ENCODE assay signal across 15 cellular contexts in genomic region chr4:182273191-182273935, GRCh38. TPM values are rescaled to one million over a fixed set of nuclear protein-coding genes. Genes with fewer than 3 reads are reported as not detected.
DNase-seq lines count a peak whose midpoint lies in the region; ATAC-seq and TF ChIP-seq lines count a peak whose summit lies in the region.
"Had no signal": no experiment of that assay in that cellular context is flagged by ENCODE, and none has a peak within 500 bp of the region (broad histone marks: within the 10 kb centered on the region; RNA-seq: fewer than 3 reads in every experiment).

No MANE protein-coding gene starts in this region.

- H4K20me1 ChIP-seq in GM23338 (replicated peaks; ENCODE audit: insufficient read depth) = no peaks in the 10 kb centered on the region
- H4K20me1 ChIP-seq: BLaER1 had no signal

- DNase-seq in GM23338 (ENCODE audit: low spot score) = peak; percentile 40
- DNase-seq in WTC11 (ENCODE audit: low spot score) = no peak
- peak; percentile 80 for DNase-seq in esophagus muscularis mucosa (ENCODE audit: extremely low spot score)
- no peak for DNase-seq in neural crest cell (ENCODE audit: low read depth, low spot score)
- DNase-seq in activated CD4-positive, alpha-beta memory T cell treated with anti-CD3 and anti-CD28 coated beads, Interleukin-2, amount 10 ng/mL, durations not matched to agents 7 days and 5 days = no peak
- no peak for DNase-seq in activated CD4-positive, alpha-beta T cell treated with anti-CD3 and anti-CD28 coated beads, Interleukin-2, amount 10 ng/mL, durations not matched to agents 7 days and 5 days
- DNase-seq: AML-193; Caco-2; CD8-positive, alpha-beta memory T cell had no signal

- POLR2A ChIA-PET in WTC11 (lab: Charles Lee) = no interaction called here
- POLR2A ChIA-PET in activated CD4-positive, alpha-beta memory T cell treated with anti-CD3 and anti-CD28 coated beads, Interleukin-2, amount 10 ng/mL, durations not matched to agents 7 days and 5 days (lab: Charles Lee) = no interaction called here
- POLR2A ChIA-PET in activated CD4-positive, alpha-beta T cell treated with anti-CD3 and anti-CD28 coated beads, Interleukin-2, amount 10 ng/mL, durations not matched to agents 7 days and 5 days (lab: Charles Lee) = no interaction called here

- H3K9me3 Mint-ChIP-seq in GM23338 (peaks cover 6% of the 10 kb centered on the region; the same call in 2 of the 3 replicates), WTC11 (peaks cover 6% of the 10 kb centered on the region), neural crest cell (peaks cover 23% of the 10 kb centered on the region)
- peaks cover 13% of the 10 kb centered on the region for H3K9me3 Mint-ChIP-seq in activated CD4-positive, alpha-beta memory T cell treated with anti-CD3 and anti-CD28 coated beads, Interleukin-2, amount 10 ng/mL, durations not matched to agents 7 days and 5 days
- H3K9me3 Mint-ChIP-seq in activated CD4-positive, alpha-beta T cell treated with anti-CD3 and anti-CD28 coated beads, Interleukin-2, amount 10 ng/mL, durations not matched to agents 7 days and 5 days = peaks cover 3% of the 10 kb centered on the region

- H3F3A ChIP-seq in GM23338 (replicated peaks; ENCODE audit: low read depth) = no peaks in the 10 kb centered on the region

- CTCF ChIA-PET in WTC11 (lab: Charles Lee) = interaction anchor here (0.6 kb wide), 1 partner anchor 67 kb away, joined by 3 read pairs; no protein-coding TSS in a partner anchor
- CTCF ChIA-PET in activated CD4-positive, alpha-beta memory T cell treated with anti-CD3 and anti-CD28 coated beads, Interleukin-2, amount 10 ng/mL, durations not matched to agents 7 days and 5 days (lab: Charles Lee) = no interaction called here
- CTCF ChIA-PET in activated CD4-positive, alpha-beta T cell treated with anti-CD3 and anti-CD28 coated beads, Interleukin-2, amount 10 ng/mL, durations not matched to agents 7 days and 5 days (lab: Charles Lee) = no interaction called here

- H3K36me3 Mint-ChIP-seq in GM23338 (ENCODE audit: low read depth) (peaks cover 15% of the 10 kb centered on the region; the same call in 2 of the 3 replicates), WTC11 (peaks cover 11% of the 10 kb centered on the region), neural crest cell (ENCODE audit: low read depth) (peaks cover 25% of the 10 kb centered on the region)
- no peaks in the 10 kb centered on the region for H3K36me3 Mint-ChIP-seq in activated CD4-positive, alpha-beta memory T cell treated with anti-CD3 and anti-CD28 coated beads, Interleukin-2, amount 10 ng/mL, durations not matched to agents 7 days and 5 days (ENCODE audit: low read depth)
- H3K36me3 Mint-ChIP-seq in activated CD4-positive, alpha-beta T cell treated with anti-CD3 and anti-CD28 coated beads, Interleukin-2, amount 10 ng/mL, durations not matched to agents 7 days and 5 days (ENCODE audit: low read depth) = no peaks in the 10 kb centered on the region
- H3K36me3 Mint-ChIP-seq: CD8-positive, alpha-beta memory T cell had no signal

- ATAC-seq in GM23338 (peak; percentile 76), WTC11 (peak; percentile 58), HG03159 (IDR thresholded peaks at IDR 0.05; ENCODE audit: unreplicated experiment) (no peak), GM18520 (IDR thresholded peaks at IDR 0.05; ENCODE audit: unreplicated experiment) (no peak)
- ATAC-seq: HCT116 had no signal

- TF ChIP-seq CTCF in GM23338 (conservative IDR thresholded peaks at IDR 0.05; ENCODE audit: low read depth in 2 of 2) (no peak), WTC11 (IDR thresholded peaks at IDR 0.05) (no peak), esophagus muscularis mucosa (IDR thresholded peaks at IDR 0.05) (no peak), neural crest cell (conservative IDR thresholded peaks at IDR 0.05) (no peak)

- WGBS in esophagus muscularis mucosa = 89% methylated on average over 11 of the region's 11 CpGs

- TF ChIP-seq POLR2A in esophagus muscularis mucosa (IDR thresholded peaks at IDR 0.05; ENCODE audit: low read depth) = no peak

- no peaks in the 10 kb centered on the region for H3K9me3 ChIP-seq in esophagus muscularis mucosa
- H3K9me3 ChIP-seq: Caco-2 had no signal

- H3K27ac Mint-ChIP-seq in GM23338 = peak overlapping the region; percentile 27
- peak overlapping the region; percentile 86 for H3K27ac Mint-ChIP-seq in WTC11
- H3K27ac Mint-ChIP-seq in neural crest cell (ENCODE audit: unreplicated experiment) = peak overlapping the region; percentile 41
- no peak overlapping the region for H3K27ac Mint-ChIP-seq in activated CD4-positive, alpha-beta memory T cell treated with anti-CD3 and anti-CD28 coated beads, Interleukin-2, amount 10 ng/mL, durations not matched to agents 7 days and 5 days
- H3K27ac Mint-ChIP-seq in activated CD4-positive, alpha-beta T cell treated with anti-CD3 and anti-CD28 coated beads, Interleukin-2, amount 10 ng/mL, durations not matched to agents 7 days and 5 days = no peak overlapping the region
- H3K27ac Mint-ChIP-seq: CD8-positive, alpha-beta memory T cell; IgD-negative memory B cell had no signal

- H3K36me3 ChIP-seq in GM23338 (ENCODE audit: insufficient read depth) (no peaks in the 10 kb centered on the region), esophagus muscularis mucosa (no peaks in the 10 kb centered on the region)
- H3K36me3 ChIP-seq: BLaER1 had no signal

- no peak overlapping the region for H2AFZ ChIP-seq in GM23338

- H3K4me1 ChIP-seq in GM23338 (ENCODE audit: insufficient read depth) = peaks cover 36% of the 10 kb centered on the region
- H3K4me1 ChIP-seq in esophagus muscularis mucosa = peaks cover 0 to 22% (median 16%) of the 10 kb centered on the region in 4 donors
- H3K4me1 ChIP-seq: BLaER1 had no signal

- peaks cover 3% of the 10 kb centered on the region; the same call in 1 of the 2 replicates for H3K79me2 ChIP-seq in GM23338 (replicated peaks; ENCODE audit: insufficient read depth)

- intact Hi-C loops in esophagus muscularis mucosa (cut with DNase I) = no loop called here

- H3K4me2 ChIP-seq in GM23338 = peak overlapping the region; percentile 9; the same call in 1 of the 2 replicates
- H3K4me2 ChIP-seq: BLaER1 had no signal

- no peak overlapping the region for H3K4me3 Mint-ChIP-seq in GM23338
- no peak overlapping the region for H3K4me3 Mint-ChIP-seq in WTC11
- no peak overlapping the region for H3K4me3 Mint-ChIP-seq in neural crest cell
- H3K4me3 Mint-ChIP-seq in activated CD4-positive, alpha-beta memory T cell treated with anti-CD3 and anti-CD28 coated beads, Interleukin-2, amount 10 ng/mL, durations not matched to agents 7 days and 5 days = no peak overlapping the region
- no peak overlapping the region for H3K4me3 Mint-ChIP-seq in activated CD4-positive, alpha-beta T cell treated with anti-CD3 and anti-CD28 coated beads, Interleukin-2, amount 10 ng/mL, durations not matched to agents 7 days and 5 days
- H3K4me3 Mint-ChIP-seq: CD8-positive, alpha-beta memory T cell; IgD-negative memory B cell had no signal

- peak overlapping the region; percentile 71; the same call in 1 of the 2 replicates for H3K27ac ChIP-seq in GM23338 (ENCODE audit: low read depth)
- H3K27ac ChIP-seq in esophagus muscularis mucosa (replicated peaks in 1 of 4) = no peak overlapping the region
- H3K27ac ChIP-seq: 22Rv1, BLaER1 had no signal

- TF ChIP-seq EP300 in esophagus muscularis mucosa (IDR thresholded peaks at IDR 0.05) = no peak

- H3K27me3 Mint-ChIP-seq in GM23338 (ENCODE audit: insufficient read depth, low read depth, poor library complexity) (peaks cover 14% of the 10 kb centered on the region), WTC11 (ENCODE audit: low read depth) (no peaks in the 10 kb centered on the region), neural crest cell (ENCODE audit: low read depth) (no peaks in the 10 kb centered on the region)
- H3K27me3 Mint-ChIP-seq in activated CD4-positive, alpha-beta memory T cell treated with anti-CD3 and anti-CD28 coated beads, Interleukin-2, amount 10 ng/mL, durations not matched to agents 7 days and 5 days = no peaks in the 10 kb centered on the region
- H3K27me3 Mint-ChIP-seq in activated CD4-positive, alpha-beta T cell treated with anti-CD3 and anti-CD28 coated beads, Interleukin-2, amount 10 ng/mL, durations not matched to agents 7 days and 5 days = no peaks in the 10 kb centered on the region
- H3K27me3 Mint-ChIP-seq: IgD-negative memory B cell had no signal

- H3K4me1 Mint-ChIP-seq in GM23338 (peaks cover 44% of the 10 kb centered on the region), WTC11 (peaks cover 62% of the 10 kb centered on the region), neural crest cell (peaks cover 32% of the 10 kb centered on the region)
- H3K4me1 Mint-ChIP-seq in activated CD4-positive, alpha-beta memory T cell treated with anti-CD3 and anti-CD28 coated beads, Interleukin-2, amount 10 ng/mL, durations not matched to agents 7 days and 5 days = no peaks in the 10 kb centered on the region
- no peaks in the 10 kb centered on the region for H3K4me1 Mint-ChIP-seq in activated CD4-positive, alpha-beta T cell treated with anti-CD3 and anti-CD28 coated beads, Interleukin-2, amount 10 ng/mL, durations not matched to agents 7 days and 5 days
- H3K4me1 Mint-ChIP-seq: CD8-positive, alpha-beta memory T cell had no signal

- H3K9me2 ChIP-seq in GM23338 (ENCODE audit: insufficient read depth) = no peaks in the 10 kb centered on the region

- H3K4me3 ChIP-seq in GM23338 = no peak overlapping the region
- no peak overlapping the region for H3K4me3 ChIP-seq in esophagus muscularis mucosa
- H3K4me3 ChIP-seq: BLaER1 had no signal

- H3K27me3 ChIP-seq in GM23338 (ENCODE audit: insufficient read depth) = no peaks in the 10 kb centered on the region
- no peaks in the 10 kb centered on the region for H3K27me3 ChIP-seq in esophagus muscularis mucosa
- H3K27me3 ChIP-seq: BLaER1 had no signal

TF ChIP-seq in GM23338, 12 proteins besides CTCF, POLR2A, EP300 and RAD21 (continues in another document):
- no peak for TF ChIP-seq ZNF331 (CRISPR knock-in tag; IDR thresholded peaks at IDR 0.05; ENCODE audit: low read depth)
- TF ChIP-seq EZH2phosphoT487 (IDR thresholded peaks at IDR 0.05; ENCODE audit: unreplicated experiment) = no peak
- no peak for TF ChIP-seq ZNF114 (CRISPR knock-in tag; IDR thresholded peaks at IDR 0.05)
- TF ChIP-seq JUNB (IDR thresholded peaks at IDR 0.05; ENCODE audit: unreplicated experiment) = no peak

RNA-seq across cellular contexts. Expression of gene TENM3, which starts 30.2 kb away (rescaled TPM):
- 128 and 132 TPM in 2 replicates for total RNA-seq in GM23338 (2014; rRNA removed; shearing (Covaris generic))
- polyA plus RNA-seq in GM23338 (2016; fragmentation: Nextera tagmentation; extraction: Ambion mirVana) = 19.1 and 22.2 TPM in 2 replicates
- total RNA-seq in WTC11 (2021) (58.1 to 71.0 TPM (median 59.7 TPM) in 3 replicates), esophagus muscularis mucosa (10 to 100 TPM; 16.2 to 30.5 (median 28.3) TPM), neural crest cell (43.9 and 46.9 TPM in 2 replicates)
- total RNA-seq in activated CD4-positive, alpha-beta memory T cell treated with anti-CD3 and anti-CD28 coated beads, Interleukin-2, amount 10 ng/mL, durations not matched to agents 7 days and 5 days = not detected
- total RNA-seq in activated CD4-positive, alpha-beta T cell treated with anti-CD3 and anti-CD28 coated beads, Interleukin-2, amount 10 ng/mL, durations not matched to agents 7 days and 5 days = not detected
- total RNA-seq: CD8-positive, alpha-beta memory T cell had no signal
- polyA plus RNA-seq: CD8-positive, alpha-beta memory T cell; IgD-negative memory B cell had no signal

Comparison
In these comparisons a context has a peak if more than half of its experiments do, and no peak if none do; other contexts are left out.
1. ATAC-seq: peak in GM23338 (single experiment) and WTC11 (single experiment); none in HG03159 (single experiment) and GM18520 (single experiment).
2. DNase-seq: peak in GM23338 (single experiment) and esophagus muscularis mucosa (single experiment); none in WTC11 (single experiment), neural crest cell (single experiment), activated CD4-positive, alpha-beta memory T cell treated with anti-CD3 and anti-CD28 coated beads, Interleukin-2, amount 10 ng/mL, durations not matched to agents 7 days and 5 days (single experiment) and activated CD4-positive, alpha-beta T cell treated with anti-CD3 and anti-CD28 coated beads, Interleukin-2, amount 10 ng/mL, durations not matched to agents 7 days and 5 days (single experiment).
3. H3K27ac Mint-ChIP-seq: peak in GM23338 (single experiment), WTC11 (single experiment) and neural crest cell (single experiment); none in activated CD4-positive, alpha-beta memory T cell treated with anti-CD3 and anti-CD28 coated beads, Interleukin-2, amount 10 ng/mL, durations not matched to agents 7 days and 5 days (single experiment) and activated CD4-positive, alpha-beta T cell treated with anti-CD3 and anti-CD28 coated beads, Interleukin-2, amount 10 ng/mL, durations not matched to agents 7 days and 5 days (single experiment).
4. RNA of gene TENM3, which starts 30.2 kb away (total RNA-seq): 128 to 132 TPM in GM23338, 58.1 to 71.0 TPM in WTC11, 43.9 to 46.9 TPM in neural crest cell and 16.2 to 30.5 TPM in esophagus muscularis mucosa; not detected in activated CD4-positive, alpha-beta T cell treated with anti-CD3 and anti-CD28 coated beads, Interleukin-2, amount 10 ng/mL, durations not matched to agents 7 days and 5 days and not detected in activated CD4-positive, alpha-beta memory T cell treated with anti-CD3 and anti-CD28 coated beads, Interleukin-2, amount 10 ng/mL, durations not matched to agents 7 days and 5 days; every median in the first group is over 10 times any median in the second.